8 cellular contexts compared by ENCODE assay signal in genomic region chr9:34701769-34702736, GRCh38. TPM values are rescaled to one million over a fixed set of nuclear protein-coding genes. Genes with fewer than 3 reads are reported as not detected.
DNase-seq lines count a peak whose midpoint lies in the region; ATAC-seq and TF ChIP-seq lines count a peak whose summit lies in the region.

No MANE protein-coding gene starts in this region.

- H3K27ac ChIP-seq in SJCRH30 (no peak overlapping the region), neural progenitor cell (no peak overlapping the region)

- no peaks in the 10 kb centered on the region for H3K9me3 Mint-ChIP-seq in neural progenitor cell
- no peaks in the 10 kb centered on the region for H3K9me3 Mint-ChIP-seq in stimulated activated naive CD8-positive, alpha-beta T cell treated with anti-CD3 and anti-CD28 coated beads, Interleukin-15, amount 100 ng/mL, for 72 hours

- H3K4me1 ChIP-seq in SJCRH30 (no peaks in the 10 kb centered on the region), neural progenitor cell (peaks cover 5% of the 10 kb centered on the region)

- peak overlapping the region; percentile 92 for H2AFZ ChIP-seq in neural progenitor cell (replicated peaks)

- H3K4me1 Mint-ChIP-seq in neural progenitor cell = peaks cover 6% of the 10 kb centered on the region
- H3K4me1 Mint-ChIP-seq in stimulated activated naive CD8-positive, alpha-beta T cell treated with anti-CD3 and anti-CD28 coated beads, Interleukin-15, amount 100 ng/mL, for 72 hours = peaks cover 6% of the 10 kb centered on the region

- peaks cover 25% of the 10 kb centered on the region for H3K27me3 Mint-ChIP-seq in neural progenitor cell (ENCODE audit: insufficient read depth, low read depth)
- peaks cover 13% of the 10 kb centered on the region for H3K27me3 Mint-ChIP-seq in stimulated activated naive CD8-positive, alpha-beta T cell treated with anti-CD3 and anti-CD28 coated beads, Interleukin-15, amount 100 ng/mL, for 72 hours

- TF ChIP-seq CTCF in AG09319 (IDR thresholded peaks at IDR 0.05; ENCODE audit: low read depth, low read length) (no peak; the same call in none of the 2 replicates), neural progenitor cell (IDR thresholded peaks at IDR 0.05) (peak; percentile 97)

- DNase-seq in AG09319 (ENCODE audit: extremely low read depth, low read depth) = peak; percentile 87
- DNase-seq in GM19238 (ENCODE audit: insufficient read length, low spot score) = peak; percentile 68
- peak; percentile 34 for DNase-seq in KG1 (lab: John Stamatoyannopoulos, UW)
- peak; percentile 61 to 71 for DNase-seq in SJCRH30
- DNase-seq in activated naive CD4-positive, alpha-beta T cell treated with Interleukin-2 at 50 U/mL for 16 hours = peak; percentile 86
- DNase-seq in foreskin melanocyte = peak; percentile 64
- DNase-seq in neural progenitor cell (ENCODE audit: low spot score) = peak; percentile 82
- DNase-seq in stimulated activated naive CD8-positive, alpha-beta T cell treated with anti-CD3 and anti-CD28 coated beads, Interleukin-15, amount 100 ng/mL, for 72 hours = peak; percentile 75 to 77

- H3F3A ChIP-seq in neural progenitor cell (ENCODE audit: low read depth) = peaks cover 3% of the 10 kb centered on the region

- H3K79me2 ChIP-seq in neural progenitor cell (ENCODE audit: low read depth) = no peaks in the 10 kb centered on the region

- H3K9me3 ChIP-seq in SJCRH30 (replicated peaks) = no peaks in the 10 kb centered on the region
- no peaks in the 10 kb centered on the region for H3K9me3 ChIP-seq in neural progenitor cell (ENCODE audit: low read depth)

- H3K27ac Mint-ChIP-seq in neural progenitor cell = no peak overlapping the region
- H3K27ac Mint-ChIP-seq in stimulated activated naive CD8-positive, alpha-beta T cell treated with anti-CD3 and anti-CD28 coated beads, Interleukin-15, amount 100 ng/mL, for 72 hours = peak overlapping the region in 1 of 2 donors; percentile 75

- H3K27me3 ChIP-seq in SJCRH30 (peaks cover 4% of the 10 kb centered on the region; the same call in 1 of the 2 replicates), neural progenitor cell (peaks cover 57% of the 10 kb centered on the region)

- H3K9ac ChIP-seq in neural progenitor cell = no peak overlapping the region

- no peaks in the 10 kb centered on the region for H3K36me3 ChIP-seq in SJCRH30
- H3K36me3 ChIP-seq in neural progenitor cell = no peaks in the 10 kb centered on the region

- H3K4me3 Mint-ChIP-seq in neural progenitor cell = peak overlapping the region; percentile 79
- H3K4me3 Mint-ChIP-seq in stimulated activated naive CD8-positive, alpha-beta T cell treated with anti-CD3 and anti-CD28 coated beads, Interleukin-15, amount 100 ng/mL, for 72 hours = peak overlapping the region; percentile 68 to 84

- H4K20me1 ChIP-seq in neural progenitor cell (ENCODE audit: low read depth) = no peaks in the 10 kb centered on the region

- H3K4me2 ChIP-seq in neural progenitor cell = peak overlapping the region; percentile 84

- H3K36me3 Mint-ChIP-seq in neural progenitor cell = no peaks in the 10 kb centered on the region

- ATAC-seq in stimulated activated naive CD8-positive, alpha-beta T cell treated with anti-CD3 and anti-CD28 coated beads, Interleukin-15, amount 100 ng/mL, for 72 hours = peak; percentile 81

- H3K4me3 ChIP-seq in SJCRH30 = peak overlapping the region; percentile 54
- peak overlapping the region; percentile 58 for H3K4me3 ChIP-seq in neural progenitor cell

RNA-seq across cellular contexts. Expression of gene CCL21, which starts 7.9 kb away (rescaled TPM):
- not detected in 2 replicates for total RNA-seq in SJCRH30 (2014; rRNA removed; shearing (Covaris generic))
- total RNA-seq in neural progenitor cell (ENCODE audit: low replicate concordance) = not detected in 2 replicates

RNA-seq across cellular contexts. Expression of gene CCL19, which starts 11.0 kb away (rescaled TPM):
- not detected in 2 replicates for total RNA-seq in SJCRH30 (2014; rRNA removed; shearing (Covaris generic))
- not detected in 2 replicates for total RNA-seq in neural progenitor cell (ENCODE audit: low replicate concordance)

RNA-seq across cellular contexts. Expression of gene CCL27, which starts 39.6 kb away (rescaled TPM):
- total RNA-seq in SJCRH30 (2014; rRNA removed; shearing (Covaris generic)) = 0.76 TPM in 1 of 2 replicates, not detected in the other
- total RNA-seq in neural progenitor cell (ENCODE audit: low replicate concordance) = 0.37 and 0.67 TPM in 2 replicates

RNA-seq across cellular contexts. Expression of gene IL11RA, which starts 50.1 kb away (rescaled TPM):
- 3.2 TPM in 2 replicates for total RNA-seq in SJCRH30 (2014; rRNA removed; shearing (Covaris generic))
- 11.4 and 12.7 TPM in 2 replicates for total RNA-seq in neural progenitor cell (ENCODE audit: low replicate concordance)

RNA-seq across cellular contexts. Expression of gene GALT, which starts 55.6 kb away (rescaled TPM):
- total RNA-seq in SJCRH30 (2014; rRNA removed; shearing (Covaris generic)) = 16.4 and 18.9 TPM in 2 replicates
- 32.1 and 43.7 TPM in 2 replicates for total RNA-seq in neural progenitor cell (ENCODE audit: low replicate concordance)

Comparison
In these comparisons a context has a peak if more than half of its experiments do, and no peak if none do; other contexts are left out.
1. DNase-seq: peak in every context shown above with its lines; median percentile 87 in AG09319; 86 in activated naive CD4-positive, alpha-beta T cell treated with Interleukin-2 at 50 U/mL for 16 hours; 82 in neural progenitor cell; 76 in stimulated activated naive CD8-positive, alpha-beta T cell treated with anti-CD3 and anti-CD28 coated beads, Interleukin-15, amount 100 ng/mL, for 72 hours; 68 in GM19238; 66 in SJCRH30; 64 in foreskin melanocyte; 34 in KG1.